Comparison of ENCODE assay signal across 8 cellular contexts in the genomic region with DNA sequence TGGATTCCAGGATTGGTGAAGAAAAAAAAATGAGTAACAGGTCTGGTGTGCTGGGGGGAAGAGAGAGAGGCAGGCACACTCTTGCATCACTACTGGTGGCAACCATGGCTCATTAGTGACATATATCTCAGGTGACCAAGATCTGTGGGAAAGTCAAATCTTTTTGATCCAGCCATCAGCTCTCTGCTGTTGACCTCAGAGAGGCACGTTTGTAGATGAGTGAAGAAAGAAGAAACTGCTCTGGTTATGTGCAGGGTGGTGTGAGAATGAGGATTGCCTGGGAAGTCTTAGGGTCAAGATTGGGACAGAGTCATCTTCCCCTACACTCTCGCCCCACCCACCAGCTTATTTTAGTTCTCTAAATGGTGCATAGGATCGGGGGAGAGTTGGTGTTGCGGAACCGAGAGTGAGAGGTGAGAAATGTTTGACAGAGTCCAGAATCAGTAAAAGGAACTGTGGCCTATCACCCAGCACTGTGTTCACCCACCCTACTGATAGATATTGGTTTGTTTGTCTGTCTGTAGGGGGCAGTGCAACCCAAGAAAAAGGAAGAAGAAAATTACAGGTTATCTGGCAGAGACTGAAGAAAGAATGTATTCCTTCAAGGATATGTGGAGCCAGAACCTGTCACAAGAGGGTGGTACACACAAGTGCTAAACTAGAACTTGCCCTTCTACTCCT. TPM values are rescaled to one million over a fixed set of nuclear protein-coding genes. Genes with fewer than 3 reads are reported as not detected.
DNase-seq lines count a peak whose midpoint lies in the region; ATAC-seq, FAIRE-seq and TF ChIP-seq lines count a peak whose summit lies in the region.

No MANE protein-coding gene starts in this region.

- H3K27me3 ChIP-seq in PC-9 (ENCODE audit: insufficient read depth, low read depth) = peaks cover 23% of the 10 kb centered on the region
- H3K27me3 ChIP-seq in bronchial epithelial cell (ENCODE audit: control insufficient read depth, insufficient read depth, low read length) = no peaks in the 10 kb centered on the region
- no peaks in the 10 kb centered on the region for H3K27me3 ChIP-seq in keratinocyte (ENCODE audit: control insufficient read depth, extremely low read depth, insufficient read depth, low read length)

- no peaks in the 10 kb centered on the region for H3K9me2 ChIP-seq in PC-9 (ENCODE audit: insufficient read depth)

- H3K4me2 ChIP-seq in PC-9 (no peak overlapping the region), keratinocyte (ENCODE audit: control insufficient read depth, extremely low read depth, insufficient read depth, low read depth, low read length) (no peak overlapping the region)

- H4K20me1 ChIP-seq in PC-9 (ENCODE audit: insufficient read depth) (no peaks in the 10 kb centered on the region), keratinocyte (ENCODE audit: control insufficient read depth, extremely low read depth, insufficient read depth, low read length) (no peaks in the 10 kb centered on the region)

- H3K9ac ChIP-seq in keratinocyte (ENCODE audit: control insufficient read depth, extremely low read depth, insufficient read depth, low read length) = no peak overlapping the region

- H3K79me2 ChIP-seq in PC-9 (ENCODE audit: low read depth) = no peaks in the 10 kb centered on the region
- no peaks in the 10 kb centered on the region for H3K79me2 ChIP-seq in keratinocyte (ENCODE audit: control insufficient read depth, insufficient read depth, low read length)

- no peak for FAIRE-seq in HTR-8/SVneo (lab: Jason Lieb, UNC)
- FAIRE-seq in bronchial epithelial cell (lab: Jason Lieb, UNC) = no peak
- FAIRE-seq in keratinocyte (lab: Jason Lieb, UNC) = peak; percentile 17

- no peak overlapping the region for H3K27ac ChIP-seq in PC-9
- no peak overlapping the region for H3K27ac ChIP-seq in keratinocyte (ENCODE audit: control insufficient read depth, insufficient read depth, low read length)

- no peaks in the 10 kb centered on the region for H3F3A ChIP-seq in PC-9 (ENCODE audit: insufficient read depth, low read depth)

- H3K4me3 ChIP-seq in PC-9 (no peak overlapping the region), bronchial epithelial cell (ENCODE audit: low read depth, low read length) (no peak overlapping the region), keratinocyte (ENCODE audit: control insufficient read depth in 2 of 3, extremely low read depth in 1 of 3, insufficient read depth in 2 of 3, low read depth in 1 of 3, low read length in 3 of 3) (no peak overlapping the region)

- H3K36me3 ChIP-seq in PC-9 (ENCODE audit: low read depth) (no peaks in the 10 kb centered on the region), bronchial epithelial cell (ENCODE audit: control insufficient read depth, insufficient read depth, low read length) (no peaks in the 10 kb centered on the region), keratinocyte (ENCODE audit: control insufficient read depth in 2 of 2, extremely low read depth in 1 of 2, insufficient read depth in 2 of 2, low read length in 2 of 2) (no peaks in the 10 kb centered on the region)

- H3K4me1 ChIP-seq in PC-9 (replicated peaks; ENCODE audit: insufficient read depth) (no peaks in the 10 kb centered on the region), keratinocyte (ENCODE audit: control insufficient read depth, extremely low read depth, insufficient read depth, low read length) (no peaks in the 10 kb centered on the region)

- dilution Hi-C loops in keratinocyte (cut with MboI; ENCODE audit: extremely low pct_ligation_motif_present, low sequenced_read_pairs) = no loop called here

- ATAC-seq in GM21737 (IDR thresholded peaks at IDR 0.05; ENCODE audit: unreplicated experiment) = peak; percentile 98

- no peaks in the 10 kb centered on the region for H3K9me3 ChIP-seq in PC-9 (ENCODE audit: insufficient read depth, low read depth)
- H3K9me3 ChIP-seq in keratinocyte (ENCODE audit: control insufficient read depth, low read depth, low read length) = no peaks in the 10 kb centered on the region

- no peaks in the 10 kb centered on the region for H3K9me1 ChIP-seq in keratinocyte (ENCODE audit: control insufficient read depth, extremely low read depth, insufficient read depth, low read length)

- peak; percentile 81 for TF ChIP-seq CTCF in PC-9 (conservative IDR thresholded peaks at IDR 0.05)
- TF ChIP-seq CTCF in bronchial epithelial cell (IDR thresholded peaks at IDR 0.05; ENCODE audit: insufficient read depth, low read length, severe bottlenecking) = peak; percentile 46
- TF ChIP-seq CTCF in keratinocyte (optimal IDR thresholded peaks at IDR 0.05 in 1 of 3, IDR thresholded peaks at IDR 0.05 in 1 of 3, conservative IDR thresholded peaks at IDR 0.05 in 1 of 3; ENCODE audit: extremely low read depth in 1 of 3, insufficient read depth in 2 of 3, low read length in 3 of 3) = peak; percentile 34 to 64 (median 44)

- POLR2A ChIA-PET in PC-9 (lab: Charles Lee; ENCODE audit: unreplicated experiment) = no interaction called here

- H2AFZ ChIP-seq in PC-9 (no peak overlapping the region), keratinocyte (ENCODE audit: control insufficient read depth, low read length) (no peak overlapping the region)

- intact Hi-C loops in PC-9 (cut with micrococcal nuclease; ENCODE audit: unreplicated experiment) = loop anchor here (5.0 kb wide), 3 partner anchors 179 to 1266 kb away; no protein-coding TSS in a partner anchor

- CTCF ChIA-PET in PC-9 (lab: Charles Lee) = no interaction called here

- DNase-seq in stimulated activated naive CD4-positive, alpha-beta T cell (lab: John Stamatoyannopoulos, UW) = peak in 4 of 6 experiments; percentile 13 to 66 (median 38)
- DNase-seq in stimulated activated naive CD4-positive, alpha-beta T cell treated with Interleukin-2 at 50 U/mL for 16 hours (lab: John Stamatoyannopoulos, UW) = no peak
- DNase-seq in HTR-8/SVneo (ENCODE audit: insufficient read length, low spot score) (peak; percentile 15), PC-9 (peak; percentile 18 to 52), bronchial epithelial cell (ENCODE audit: low read depth) (peak; percentile 53), keratinocyte (ENCODE audit: low read depth, low spot score) (no peak), superior temporal gyrus (ENCODE audit: extremely low spot score) (peak; percentile 64)

- no TSS peak for BruUV-seq in PC-9 (replicated peaks; lab: Mats Ljungman, UMichigan)

RNA-seq across cellular contexts. Expression of a gene that starts 21.9 kb away (rescaled TPM):
- total RNA-seq in PC-9 (2021) (48.2 and 65.5 TPM in 2 replicates), bronchial epithelial cell (15.0 and 18.7 TPM in 2 replicates)
- 43.5 to 60.8 TPM (median 56.1 TPM) in 3 replicates for polyA plus RNA-seq in keratinocyte
- 28.6 TPM for polyA plus RNA-seq in keratinocyte (2011; ENCODE audit: low read depth)
- polyA plus RNA-seq in keratinocyte (2011; cell fraction: cytosol; rRNA removed) = 48.5 and 75.8 TPM in 2 replicates
- polyA plus RNA-seq in keratinocyte (2011; cell fraction: nucleus; rRNA removed) = 45.9 and 60.5 TPM in 2 replicates
- polyA plus RNA-seq in keratinocyte (2012; ENCODE audit: low replicate concordance) = 30.0 and 35.5 TPM in 2 replicates
- polyA minus RNA-seq in keratinocyte = 4.6 to 12.5 TPM (median 10.4 TPM) in 3 replicates
- polyA minus RNA-seq in keratinocyte (2011; cell fraction: cytosol; rRNA and poly(A)+ RNA removed) = 2.1 TPM
- polyA minus RNA-seq in keratinocyte (2011; cell fraction: nucleus; rRNA and poly(A)+ RNA removed) = 7.1 and 11.0 TPM in 2 replicates

RNA-seq across cellular contexts. Expression of a gene that starts 27.1 kb away (rescaled TPM):
- 25.6 and 29.6 TPM in 2 replicates for total RNA-seq in PC-9 (2021)
- 35.0 and 37.5 TPM in 2 replicates for total RNA-seq in bronchial epithelial cell
- 15.5 to 21.2 TPM (median 18.5 TPM) in 3 replicates for polyA plus RNA-seq in keratinocyte
- 10.1 TPM for polyA plus RNA-seq in keratinocyte (2011; ENCODE audit: low read depth)
- 11.6 and 15.8 TPM in 2 replicates for polyA plus RNA-seq in keratinocyte (2011; cell fraction: cytosol; rRNA removed)
- polyA plus RNA-seq in keratinocyte (2011; cell fraction: nucleus; rRNA removed) = 27.7 and 36.8 TPM in 2 replicates
- 13.8 and 19.1 TPM in 2 replicates for polyA plus RNA-seq in keratinocyte (2012; ENCODE audit: low replicate concordance)
- 11.1 to 12.9 TPM (median 12.4 TPM) in 3 replicates for polyA minus RNA-seq in keratinocyte
- polyA minus RNA-seq in keratinocyte (2011; cell fraction: cytosol; rRNA and poly(A)+ RNA removed) = 14.4 TPM
- 14.0 and 24.0 TPM in 2 replicates for polyA minus RNA-seq in keratinocyte (2011; cell fraction: nucleus; rRNA and poly(A)+ RNA removed)

RNA-seq across cellular contexts. Expression of a gene that starts 45.5 kb away (rescaled TPM):
- total RNA-seq in PC-9 (2021) = 0.15 TPM in 1 of 2 replicates, not detected in the other
- total RNA-seq in bronchial epithelial cell = 5.8 and 7.4 TPM in 2 replicates
- polyA plus RNA-seq in keratinocyte = 14.4 to 16.1 TPM (median 14.9 TPM) in 3 replicates
- polyA plus RNA-seq in keratinocyte (2011; ENCODE audit: low read depth) = 7.7 TPM
- 11.7 and 14.7 TPM in 2 replicates for polyA plus RNA-seq in keratinocyte (2011; cell fraction: cytosol; rRNA removed)
- 14.8 and 17.9 TPM in 2 replicates for polyA plus RNA-seq in keratinocyte (2011; cell fraction: nucleus; rRNA removed)
- 11.8 and 14.0 TPM in 2 replicates for polyA plus RNA-seq in keratinocyte (2012; ENCODE audit: low replicate concordance)
- polyA minus RNA-seq in keratinocyte = 3.1 to 10.9 TPM (median 8.5 TPM) in 3 replicates
- 9.0 TPM for polyA minus RNA-seq in keratinocyte (2011; cell fraction: cytosol; rRNA and poly(A)+ RNA removed)
- 5.9 and 7.3 TPM in 2 replicates for polyA minus RNA-seq in keratinocyte (2011; cell fraction: nucleus; rRNA and poly(A)+ RNA removed)

Comparison
In these comparisons a context has a peak if more than half of its experiments do, and no peak if none do; other contexts are left out.
1. DNase-seq: peak in stimulated activated naive CD4-positive, alpha-beta T cell (4 of 6), HTR-8/SVneo (single experiment), PC-9 (2 of 2), bronchial epithelial cell (single experiment) and superior temporal gyrus (single experiment); none in stimulated activated naive CD4-positive, alpha-beta T cell treated with Interleukin-2 at 50 U/mL for 16 hours (single experiment) and keratinocyte (single experiment).
2. Peak in every context shown above with its lines, with median percentiles within 50 percentile points of each other: CTCF ChIP-seq.